Comparison of ENCODE assay signal across 32 cellular contexts in genomic region chr22:44096736-44097135, GRCh38.
"Had no signal": no experiment of that assay in that cellular context is flagged by ENCODE, and none has a peak within 500 bp of the region (broad histone marks: within the 10 kb centered on the region; RNA-seq: fewer than 3 reads in every experiment).

No MANE protein-coding gene starts in this region.

- H3K36me3 ChIP-seq: ascending aorta, SJSA1 had no signal

- H3K36me3 Mint-ChIP-seq: IgD-negative memory B cell had no signal

- H3K4me3 ChIP-seq: ascending aorta, MG63, PC-9, SJSA1 had no signal

- H3K4me1 ChIP-seq: ascending aorta, SJSA1 had no signal

- H3K27me3 ChIP-seq: ascending aorta, MG63, SJSA1 had no signal

- H3K4me1 Mint-ChIP-seq: activated CD4-positive, alpha-beta T cell treated with anti-CD3 and anti-CD28 coated beads, Interleukin-2, amount 10 ng/mL, durations not matched to agents 24 days and 14 days; activated naive CD8-positive, alpha-beta T cell treated with anti-CD3 and anti-CD28 coated beads for 36 hours; activated T-helper 17 cell treated with anti-CD3 and anti-CD28 coated beads, Interleukin-2, amount 50 U/mL, for 72 hours; IgD-negative memory B cell had no signal

- H3K4me3 Mint-ChIP-seq: activated CD4-positive, alpha-beta T cell treated with anti-CD3 and anti-CD28 coated beads, Interleukin-2, amount 10 ng/mL, durations not matched to agents 24 days and 14 days; activated CD8-positive, alpha-beta T cell treated with anti-CD3 and anti-CD28 coated beads for 36 hours; activated naive CD8-positive, alpha-beta T cell treated with anti-CD3 and anti-CD28 coated beads for 36 hours; activated T-cell treated with anti-CD3 and anti-CD28 coated beads, Interleukin-2, amount 50 U/mL, for 72 hours; activated T-helper 17 cell treated with anti-CD3 and anti-CD28 coated beads, Interleukin-2, amount 50 U/mL, for 72 hours; IgD-negative memory B cell; T-helper 1 cell treated with Interleukin-12 subunit alpha and Interleukin-12 subunit beta and Interleukin-4 antibody, amounts not matched to agents 30 μg/mL and 1 μg/mL, for 36 hours; T-helper 2 cell treated with Interferon-gamma antibody and Interleukin-4, amounts not matched to agents 5 μg/mL and 100 μg/mL, for 36 hours had no signal

- H3K27me3 Mint-ChIP-seq: activated CD4-positive, alpha-beta T cell treated with anti-CD3 and anti-CD28 coated beads, Interleukin-2, amount 10 ng/mL, durations not matched to agents 24 days and 14 days; activated CD8-positive, alpha-beta T cell treated with anti-CD3 and anti-CD28 coated beads for 36 hours; activated naive CD8-positive, alpha-beta T cell treated with anti-CD3 and anti-CD28 coated beads for 36 hours; activated T-helper 17 cell treated with anti-CD3 and anti-CD28 coated beads, Interleukin-2, amount 50 U/mL, for 72 hours; IgD-negative memory B cell had no signal

- H2AFZ ChIP-seq: PC-9 had no signal

- DNase-seq: activated CD4-positive, alpha-beta T cell treated with anti-CD3 and anti-CD28 coated beads, Interleukin-2, amount 10 ng/mL, durations not matched to agents 24 days and 14 days; activated CD4-positive, alpha-beta T cell treated with anti-CD3 and anti-CD28 coated beads, Interleukin-2, amount 50 U/mL, for 4 hours; activated CD8-positive, alpha-beta T cell treated with anti-CD3 and anti-CD28 coated beads for 36 hours; activated effector memory CD4-positive, alpha-beta T cell treated with anti-CD3 and anti-CD28 coated beads, Interleukin-2, amount 50 U/mL, for 16 hours; activated naive CD4-positive, alpha-beta T cell; activated naive CD4-positive, alpha-beta T cell treated with anti-CD3 and anti-CD28 coated beads, Interleukin-2, amount 50 U/mL, for 16 hours; activated naive CD8-positive, alpha-beta T cell treated with anti-CD3 and anti-CD28 coated beads for 36 hours; activated T-cell treated with anti-CD3 and anti-CD28 coated beads, Interleukin-2, amount 50 U/mL, for 1 hour; activated T-cell treated with anti-CD3 and anti-CD28 coated beads, Interleukin-2, amount 50 U/mL, for 72 hours; amniotic stem cell; Kasumi-1; KBM-7; MG63; NCI-H1048; NCI-H1105 treated with DMSO at 0.1 percent for 48 hours; NCI-H1436; NCI-H1694; NCI-H1930; NCI-H2081 treated with DMSO at 0.1 percent for 48 hours; NCI-H226; NCI-H446 treated with DMSO at 0.1 percent for 48 hours; NCI-H524; PC-9; SHP77 treated with DMSO at 0.1 percent for 48 hours; SK-N-SH had no signal

- H3K4me2 ChIP-seq: PC-9, SK-N-SH had no signal

- H3K9me3 Mint-ChIP-seq: activated CD4-positive, alpha-beta T cell treated with anti-CD3 and anti-CD28 coated beads, Interleukin-2, amount 10 ng/mL, durations not matched to agents 24 days and 14 days; activated CD8-positive, alpha-beta T cell treated with anti-CD3 and anti-CD28 coated beads for 36 hours; activated naive CD8-positive, alpha-beta T cell treated with anti-CD3 and anti-CD28 coated beads for 36 hours; activated T-cell treated with anti-CD3 and anti-CD28 coated beads, Interleukin-2, amount 50 U/mL, for 72 hours; activated T-helper 17 cell treated with anti-CD3 and anti-CD28 coated beads, Interleukin-2, amount 50 U/mL, for 72 hours; IgD-negative memory B cell; T-helper 1 cell treated with Interleukin-12 subunit alpha and Interleukin-12 subunit beta and Interleukin-4 antibody, amounts not matched to agents 30 μg/mL and 1 μg/mL, for 36 hours; T-helper 2 cell treated with Interferon-gamma antibody and Interleukin-4, amounts not matched to agents 5 μg/mL and 100 μg/mL, for 36 hours had no signal

- H3K27ac ChIP-seq: ascending aorta, PC-9, RWPE1, SJSA1 had no signal

- H3K27ac Mint-ChIP-seq: activated CD4-positive, alpha-beta T cell treated with anti-CD3 and anti-CD28 coated beads, Interleukin-2, amount 10 ng/mL, durations not matched to agents 24 days and 14 days; activated CD8-positive, alpha-beta T cell treated with anti-CD3 and anti-CD28 coated beads for 36 hours; activated naive CD8-positive, alpha-beta T cell treated with anti-CD3 and anti-CD28 coated beads for 36 hours; activated T-cell treated with anti-CD3 and anti-CD28 coated beads, Interleukin-2, amount 50 U/mL, for 72 hours; activated T-helper 17 cell treated with anti-CD3 and anti-CD28 coated beads, Interleukin-2, amount 50 U/mL, for 72 hours; IgD-negative memory B cell; T-helper 1 cell treated with Interleukin-12 subunit alpha and Interleukin-12 subunit beta and Interleukin-4 antibody, amounts not matched to agents 30 μg/mL and 1 μg/mL, for 36 hours; T-helper 2 cell treated with Interferon-gamma antibody and Interleukin-4, amounts not matched to agents 5 μg/mL and 100 μg/mL, for 36 hours had no signal

- H3K9me3 ChIP-seq: ascending aorta, MG63, SJSA1, SK-N-SH had no signal

- ATAC-seq: activated CD8-positive, alpha-beta T cell treated with anti-CD3 and anti-CD28 coated beads for 36 hours; activated T-cell treated with anti-CD3 and anti-CD28 coated beads, Interleukin-2, amount 50 U/mL, for 72 hours; activated T-helper 17 cell treated with anti-CD3 and anti-CD28 coated beads, Interleukin-2, amount 50 U/mL, for 72 hours had no signal
